In genomic region chr1:155244368-155245162, GRCh38 we compare ENCODE assay signal across 8 cellular contexts. TPM values are rescaled to one million over a fixed set of nuclear protein-coding genes. Genes with fewer than 3 reads are reported as not detected.
DNase-seq lines count a peak whose midpoint lies in the region; ATAC-seq and TF ChIP-seq lines count a peak whose summit lies in the region.

No MANE protein-coding gene starts in this region.

- H3K27ac ChIP-seq in angular gyrus (ENCODE audit: low read depth, low read length) (peak overlapping the region; percentile 98), right atrium auricular region (peak overlapping the region; percentile 89 to 92), uterus (peak overlapping the region; percentile 93 to 94)

- peak overlapping the region; percentile 83 for H3K4me3 Mint-ChIP-seq in T-helper 1 cell treated with Interleukin-12 subunit alpha and Interleukin-12 subunit beta and Interleukin-4 antibody, amounts not matched to agents 30 μg/mL and 1 μg/mL, for 36 hours

- no peaks in the 10 kb centered on the region for H3K9me3 ChIP-seq in right atrium auricular region
- H3K9me3 ChIP-seq in uterus, result no peaks in the 10 kb centered on the region

- no peaks in the 10 kb centered on the region for H3K9me3 Mint-ChIP-seq in T-helper 1 cell treated with Interleukin-12 subunit alpha and Interleukin-12 subunit beta and Interleukin-4 antibody, amounts not matched to agents 30 μg/mL and 1 μg/mL, for 36 hours

- H3K27ac Mint-ChIP-seq in T-helper 1 cell treated with Interleukin-12 subunit alpha and Interleukin-12 subunit beta and Interleukin-4 antibody, amounts not matched to agents 30 μg/mL and 1 μg/mL, for 36 hours, result peak overlapping the region; percentile 92

- peaks cover 4% of the 10 kb centered on the region for H3K27me3 Mint-ChIP-seq in T-helper 1 cell treated with Interleukin-12 subunit alpha and Interleukin-12 subunit beta and Interleukin-4 antibody, amounts not matched to agents 30 μg/mL and 1 μg/mL, for 36 hours (ENCODE audit: low read depth)

- DNase-seq in NCI-H1694 (lab: John Stamatoyannopoulos, UW) (peak; percentile 100), right atrium auricular region (ENCODE audit: low spot score) (peak; percentile 99), pulmonary artery endothelial cell (ENCODE audit: low read depth, low spot score) (peak; percentile 98), uterus (peak; percentile 97 to 99)

- H3K4me1 ChIP-seq in right atrium auricular region, result peaks cover 3 to 26% of the 10 kb centered on the region in 2 donors
- peaks cover 0 to 3% of the 10 kb centered on the region in 2 donors for H3K4me1 ChIP-seq in uterus

- peak overlapping the region; percentile 58 to 63 for H3K4me3 ChIP-seq in right atrium auricular region
- H3K4me3 ChIP-seq in uterus, result peak overlapping the region; percentile 47 to 51

- H3K36me3 ChIP-seq in right atrium auricular region, result peaks cover 9% of the 10 kb centered on the region
- no peaks in the 10 kb centered on the region for H3K36me3 ChIP-seq in uterus

- peak; percentile 87 for ATAC-seq in GM18498 (IDR thresholded peaks at IDR 0.05; ENCODE audit: unreplicated experiment)
- peak; percentile 92 for ATAC-seq in HG02885 (IDR thresholded peaks at IDR 0.05; ENCODE audit: poor library complexity, unreplicated experiment)

- TF ChIP-seq CTCF in right atrium auricular region (IDR thresholded peaks at IDR 0.05), result peak; percentile 44 to 100
- TF ChIP-seq CTCF in uterus (IDR thresholded peaks at IDR 0.05), result peak; percentile 63 to 100 (median 92)

- peak; percentile 75 to 85 for TF ChIP-seq POLR2A in uterus (IDR thresholded peaks at IDR 0.05)

- peaks cover 42% of the 10 kb centered on the region for H3K4me1 Mint-ChIP-seq in T-helper 1 cell treated with Interleukin-12 subunit alpha and Interleukin-12 subunit beta and Interleukin-4 antibody, amounts not matched to agents 30 μg/mL and 1 μg/mL, for 36 hours (ENCODE audit: low read depth)

- H3K36me3 Mint-ChIP-seq in T-helper 1 cell treated with Interleukin-12 subunit alpha and Interleukin-12 subunit beta and Interleukin-4 antibody, amounts not matched to agents 30 μg/mL and 1 μg/mL, for 36 hours (ENCODE audit: low read depth), result peaks cover 13% of the 10 kb centered on the region

- H3K27me3 ChIP-seq in right atrium auricular region (no peaks in the 10 kb centered on the region), uterus (peaks cover 0 to 3% of the 10 kb centered on the region in 2 donors)

- intact Hi-C loops in uterus (cut with DNase I; ENCODE audit: low total_unique reads), result no loop called here

RNA-seq across cellular contexts. Expression of gene ENTREP3, which starts 10.7 kb away (rescaled TPM):
- 10 to 100 TPM; 14.4 to 15.5 TPM for total RNA-seq in right atrium auricular region
- 4.9 and 6.5 TPM in 2 replicates for total RNA-seq in pulmonary artery endothelial cell
- 10 to 100 TPM in 2 of 4 donors, 1 to 10 TPM in 2; 5.3 to 28.2 (median 11.7) TPM for total RNA-seq in uterus

RNA-seq across cellular contexts. Expression of gene SCAMP3, which starts 17.6 kb away (rescaled TPM):
- total RNA-seq in right atrium auricular region (10 to 100 TPM; 77.2 to 77.7 TPM), pulmonary artery endothelial cell (32.3 and 45.2 TPM in 2 replicates), uterus (10 to 100 TPM in 3 of 4 donors, 1 to 10 TPM in 1; 10.0 to 44.4 (median 29.2) TPM)

RNA-seq across cellular contexts. Expression of gene CLK2, which starts 28.7 kb away (rescaled TPM):
- total RNA-seq in right atrium auricular region, result 10 to 100 TPM in 1 of 2 donors, 1 to 10 TPM in 1; 9.8 to 16.4 TPM
- total RNA-seq in pulmonary artery endothelial cell, result 19.8 and 28.7 TPM in 2 replicates
- total RNA-seq in uterus, result 10 to 100 TPM; 25.4 to 75.3 (median 39.3) TPM

RNA-seq across cellular contexts. Expression of gene HCN3, which starts 32.7 kb away (rescaled TPM):
- total RNA-seq in right atrium auricular region (under 1 TPM; 0.35 to 0.41 TPM), pulmonary artery endothelial cell (0.40 and 0.53 TPM in 2 replicates), uterus (1 to 10 TPM in 2 of 4 donors, not detected in 2; 4.2 to 5.5 TPM)

RNA-seq across cellular contexts. Expression of gene MTX1, which starts 36.1 kb away (rescaled TPM):
- total RNA-seq in right atrium auricular region (10 to 100 TPM; 16.2 to 27.0 TPM), pulmonary artery endothelial cell (45.1 and 54.2 TPM in 2 replicates), uterus (10 to 100 TPM in 3 of 4 donors, 1 to 10 TPM in 1; 9.7 to 62.4 (median 26.0) TPM)

Comparison
In these comparisons a context has a peak if more than half of its experiments do, and no peak if none do; other contexts are left out.
1. Peak in every context shown above with its lines: DNase-seq, ATAC-seq, H3K4me3 ChIP-seq and H3K27ac ChIP-seq.